Comparison of ENCODE assay signal across 18 cellular contexts in the genomic region with DNA sequence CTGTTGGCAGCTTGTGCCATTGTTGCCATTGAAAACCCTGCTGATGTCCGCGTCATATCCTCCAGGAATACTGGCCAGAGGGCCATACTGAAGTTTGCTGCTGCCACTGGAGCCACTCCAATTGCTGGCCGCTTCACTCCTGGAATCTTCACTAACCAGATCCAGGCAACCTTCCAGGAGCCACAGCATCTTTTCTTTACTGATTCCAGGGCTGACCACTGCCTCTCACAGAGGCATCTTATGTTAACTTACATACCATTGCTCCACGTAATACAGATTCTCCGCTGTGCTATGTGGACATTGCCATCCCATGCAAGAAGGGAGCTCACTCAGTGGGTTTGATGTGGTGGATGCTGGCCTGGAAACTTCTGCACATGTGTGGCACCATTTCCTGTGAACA.
DNase-seq lines count a peak whose midpoint lies in the region; ATAC-seq and TF ChIP-seq lines count a peak whose summit lies in the region.
"Had no signal": no experiment of that assay in that cellular context is flagged by ENCODE, and none has a peak within 500 bp of the region (broad histone marks: within the 10 kb centered on the region; RNA-seq: fewer than 3 reads in every experiment).

No MANE protein-coding gene starts in this region.

- CTCF ChIA-PET in SK-N-SH (lab: Yijun Ruan, JAX): no interaction called here
- CTCF ChIA-PET in Calu3 (lab: Charles Lee): no interaction called here

- H2AFZ ChIP-seq in SK-N-SH (ENCODE audit: low read depth): no peak overlapping the region

- DNase-seq in AG20443 (ENCODE audit: low spot score): peak; percentile 9
- DNase-seq in SK-N-SH: no peak
- peak; percentile 28 for DNase-seq in choroid plexus epithelial cell (ENCODE audit: low read depth)
- peak; percentile 34 for DNase-seq in skeletal muscle cell (ENCODE audit: low read depth)
- no peak for DNase-seq in Calu3
- no peak for DNase-seq in DMS79 treated with DMSO at 0.1 percent for 48 hours (lab: John Stamatoyannopoulos, UW)
- no peak for DNase-seq in mucosa of gallbladder (ENCODE audit: low spot score)
- DNase-seq: ACHN; GOT3; KBM-7; NCI-H1436; NCI-H2029; NCI-H2171; NK-92 treated with Interleukin-12 subunit alpha and Interleukin-12 subunit beta, amount 100 ng/mL, for 24 hours had no signal

- no peaks in the 10 kb centered on the region for H3K9me3 Mint-ChIP-seq in Calu3 (ENCODE audit: low read depth, unreplicated experiment)

- TF ChIP-seq CTCF in SK-N-SH (IDR thresholded peaks at IDR 0.05) (no peak), choroid plexus epithelial cell (conservative IDR thresholded peaks at IDR 0.05; ENCODE audit: low read depth, low read length) (no peak), Calu3 (IDR thresholded peaks at IDR 0.05; ENCODE audit: unreplicated experiment) (no peak)

- H4K20me1 ChIP-seq in SK-N-SH (ENCODE audit: insufficient read depth): no peaks in the 10 kb centered on the region

- no peak overlapping the region for H3K9ac ChIP-seq in SK-N-SH

- no peaks in the 10 kb centered on the region for H3K36me3 ChIP-seq in SK-N-SH (replicated peaks in 1 of 2; ENCODE audit: control insufficient read depth in 1 of 2, insufficient read depth in 2 of 2, low read length in 1 of 2)
- H3K36me3 ChIP-seq: SJSA1 had no signal

- H3K4me3 ChIP-seq in SK-N-SH (ENCODE audit: low read depth in 2 of 2, low read length in 1 of 2) (no peak overlapping the region), choroid plexus epithelial cell (ENCODE audit: low read depth, low read length) (no peak overlapping the region), skeletal muscle cell (ENCODE audit: low read depth, low read length) (no peak overlapping the region)
- H3K4me3 ChIP-seq: SJSA1 had no signal

- H3K4me1 ChIP-seq in SK-N-SH (ENCODE audit: control insufficient read depth in 1 of 2, insufficient read depth in 2 of 2, low read depth in 1 of 2, low read length in 1 of 2): no peaks in the 10 kb centered on the region
- H3K4me1 ChIP-seq: SJSA1 had no signal

- H3K27me3 ChIP-seq in SK-N-SH (ENCODE audit: insufficient read depth): no peaks in the 10 kb centered on the region
- H3K27me3 ChIP-seq: SJSA1 had no signal

- BruUV-seq in Calu3 (replicated peaks; lab: Mats Ljungman, UMichigan): no TSS peak

- no peak for TF ChIP-seq EP300 in SK-N-SH (IDR thresholded peaks at IDR 0.05; ENCODE audit: borderline replicate concordance in 1 of 2, low read depth in 1 of 2, low read length in 1 of 2)

- H3K36me3 Mint-ChIP-seq in Calu3 (ENCODE audit: insufficient read depth, unreplicated experiment): no peaks in the 10 kb centered on the region

- no peak overlapping the region for H3K4me3 Mint-ChIP-seq in Calu3 (ENCODE audit: low read depth, unreplicated experiment)

- peak overlapping the region in 1 of 2 experiments; percentile 22; a peak in 1 of 4 replicates for H3K27ac ChIP-seq in SK-N-SH (ENCODE audit: low read depth in 2 of 2, low read length in 1 of 2)
- H3K27ac ChIP-seq: C4-2B, RWPE1, SJSA1 had no signal

- no peaks in the 10 kb centered on the region for H3K9me3 ChIP-seq in SK-N-SH
- H3K9me3 ChIP-seq: SJSA1 had no signal

- H3K4me2 ChIP-seq in SK-N-SH: no peak overlapping the region

- H3K9me2 ChIP-seq in SK-N-SH: no peaks in the 10 kb centered on the region

- POLR2A ChIA-PET in SK-N-SH (lab: Yijun Ruan, JAX): no interaction called here

- H3K27me3 Mint-ChIP-seq in Calu3 (ENCODE audit: unreplicated experiment): no peaks in the 10 kb centered on the region

- intact Hi-C loops in Calu3 (cut with micrococcal nuclease; ENCODE audit: unreplicated experiment): loop anchor here (5.0 kb wide), 1 partner anchor 613 kb away; no protein-coding TSS in a partner anchor

- H3K79me2 ChIP-seq in SK-N-SH (ENCODE audit: insufficient read depth): no peaks in the 10 kb centered on the region

- TF ChIP-seq RAD21 in SK-N-SH (IDR thresholded peaks at IDR 0.05; ENCODE audit: low read length): no peak

- H3F3A ChIP-seq in SK-N-SH (replicated peaks; ENCODE audit: insufficient read depth): no peaks in the 10 kb centered on the region

- ATAC-seq in GM18909 (IDR thresholded peaks at IDR 0.05; ENCODE audit: poor library complexity, unreplicated experiment): no peak

- no peak overlapping the region for H3K27ac Mint-ChIP-seq in Calu3 (ENCODE audit: unreplicated experiment)

- 10% methylated on average over 4 of the region's 5 CpGs for WGBS in SK-N-SH (ENCODE audit: low lambda C conversion rate)

- no peaks in the 10 kb centered on the region for H3K4me1 Mint-ChIP-seq in Calu3 (ENCODE audit: low read depth, unreplicated experiment)

TF ChIP-seq in SK-N-SH, 30 proteins besides CTCF, POLR2A, EP300 and RAD21:
- TF ChIP-seq NFIC (IDR thresholded peaks at IDR 0.05; ENCODE audit: borderline replicate concordance) (peak; percentile 54; the same call in 1 of the 2 replicates), TCF12 (IDR thresholded peaks at IDR 0.05) (peak; percentile 52; the same call in 1 of the 2 replicates), MXI1 (IDR thresholded peaks at IDR 0.05; ENCODE audit: low read depth, low read length) (no peak)
- TF ChIP-seq, protein P1, sequence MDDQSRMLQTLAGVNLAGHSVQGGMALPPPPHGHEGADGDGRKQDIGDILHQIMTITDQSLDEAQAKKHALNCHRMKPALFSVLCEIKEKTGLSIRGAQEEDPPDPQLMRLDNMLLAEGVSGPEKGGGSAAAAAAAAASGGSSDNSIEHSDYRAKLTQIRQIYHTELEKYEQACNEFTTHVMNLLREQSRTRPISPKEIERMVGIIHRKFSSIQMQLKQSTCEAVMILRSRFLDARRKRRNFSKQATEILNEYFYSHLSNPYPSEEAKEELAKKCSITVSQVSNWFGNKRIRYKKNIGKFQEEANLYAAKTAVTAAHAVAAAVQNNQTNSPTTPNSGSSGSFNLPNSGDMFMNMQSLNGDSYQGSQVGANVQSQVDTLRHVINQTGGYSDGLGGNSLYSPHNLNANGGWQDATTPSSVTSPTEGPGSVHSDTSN (IDR thresholded peaks at IDR 0.05): 0 out of 2 replicates have a peak, but pooled peaks have one; percentile 24

Comparison
In these comparisons a context has a peak if more than half of its experiments do, and no peak if none do; other contexts are left out.
1. DNase-seq: peak in AG20443 (single experiment), choroid plexus epithelial cell (single experiment) and skeletal muscle cell (single experiment); none in SK-N-SH (single experiment), Calu3 (single experiment), DMS79 treated with DMSO at 0.1 percent for 48 hours (single experiment) and mucosa of gallbladder (single experiment).